Comparison of ENCODE assay signal across 20 cellular contexts in the genomic region with DNA sequence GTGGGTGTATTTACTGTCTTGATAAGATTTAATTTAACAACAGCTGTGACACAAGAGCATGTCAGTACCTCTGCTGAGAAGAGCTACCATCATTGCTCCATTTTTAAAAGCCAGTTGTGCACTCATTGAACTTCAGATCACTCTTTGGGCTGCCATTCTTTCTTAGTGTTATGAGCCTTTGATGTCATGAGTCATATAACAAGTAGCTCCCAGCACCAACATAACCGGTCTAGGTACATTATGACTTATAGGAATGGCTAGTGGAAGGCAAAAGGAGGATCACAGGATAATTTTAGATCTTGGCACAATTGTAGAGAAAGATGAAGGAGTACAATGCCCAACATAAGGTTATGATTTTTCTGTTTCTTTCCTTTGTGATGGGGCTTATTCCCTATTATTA.
DNase-seq lines count a peak whose midpoint lies in the region; ATAC-seq and TF ChIP-seq lines count a peak whose summit lies in the region.
"Had no signal": no experiment of that assay in that cellular context is flagged by ENCODE, and none has a peak within 500 bp of the region (broad histone marks: within the 10 kb centered on the region; RNA-seq: fewer than 3 reads in every experiment).

No MANE protein-coding gene starts in this region.

- no peak overlapping the region for H2AK5ac ChIP-seq in trophoblast cell (ENCODE audit: low read length)

- no peak overlapping the region for H3K23ac ChIP-seq in trophoblast cell (ENCODE audit: low read length)

- H2BK120ac ChIP-seq in trophoblast cell (ENCODE audit: insufficient read depth, low read length, poor library complexity) = no peak overlapping the region

- H3K4me3 ChIP-seq in GM23338 = no peak overlapping the region
- no peak overlapping the region for H3K4me3 ChIP-seq in epithelial cell of esophagus (ENCODE audit: low read length)
- no peak overlapping the region for H3K4me3 ChIP-seq in trophoblast cell (ENCODE audit: low read depth, low read length)
- H3K4me3 ChIP-seq: A549 had no signal

- H3K36me3 Mint-ChIP-seq in GM23338 (ENCODE audit: low read depth) (no peaks in the 10 kb centered on the region), osteocyte (ENCODE audit: unreplicated experiment) (no peaks in the 10 kb centered on the region)
- no peaks in the 10 kb centered on the region for H3K36me3 Mint-ChIP-seq in activated CD4-positive, alpha-beta memory T cell treated with anti-CD3 and anti-CD28 coated beads, Interleukin-2, amount 10 ng/mL, durations not matched to agents 7 days and 5 days (ENCODE audit: low read depth)
- H3K36me3 Mint-ChIP-seq: CD14-positive monocyte had no signal

- no peaks in the 10 kb centered on the region for H3K27me3 ChIP-seq in GM23338 (ENCODE audit: insufficient read depth)
- H3K27me3 ChIP-seq in trophoblast cell (ENCODE audit: insufficient read depth, low read length) = no peaks in the 10 kb centered on the region

- H3F3A ChIP-seq in GM23338 (replicated peaks; ENCODE audit: low read depth) = no peaks in the 10 kb centered on the region

- H3K27ac ChIP-seq in GM23338 (ENCODE audit: low read depth) = no peak overlapping the region
- no peak overlapping the region for H3K27ac ChIP-seq in trophoblast cell (ENCODE audit: low read depth, low read length)
- H3K27ac ChIP-seq: A549 had no signal

- no peak overlapping the region for H3K27ac Mint-ChIP-seq in GM23338
- H3K27ac Mint-ChIP-seq in activated CD4-positive, alpha-beta memory T cell treated with anti-CD3 and anti-CD28 coated beads, Interleukin-2, amount 10 ng/mL, durations not matched to agents 7 days and 5 days = no peak overlapping the region
- no peak overlapping the region for H3K27ac Mint-ChIP-seq in osteocyte (ENCODE audit: unreplicated experiment)
- H3K27ac Mint-ChIP-seq: B cell, CD14-positive monocyte, IgD-negative memory B cell had no signal

- H3K4me2 ChIP-seq in GM23338 = no peak overlapping the region
- H3K4me2 ChIP-seq in trophoblast cell (ENCODE audit: low read length) = no peak overlapping the region
- H3K4me2 ChIP-seq: A549 had no signal

- DNase-seq in GM23338 (ENCODE audit: low spot score) = no peak
- peak; percentile 20 for DNase-seq in HT1080 (ENCODE audit: low read depth)
- peak; percentile 93 for DNase-seq in epithelial cell of esophagus (ENCODE audit: low read depth)
- DNase-seq in trophoblast cell = peak; percentile 72 to 91
- no peak for DNase-seq in activated CD4-positive, alpha-beta memory T cell treated with anti-CD3 and anti-CD28 coated beads, Interleukin-2, amount 10 ng/mL, durations not matched to agents 7 days and 5 days
- DNase-seq in osteocyte (ENCODE audit: extremely low spot score, unreplicated experiment) = no peak
- DNase-seq in stimulated activated CD4-positive, alpha-beta T cell treated with anti-CD3 and anti-CD28 coated beads, Interleukin-1b, Interleukin-23, amount 100 ng/mL, for 48 hours = no peak
- DNase-seq: DMS79 treated with DMSO at 0.1 percent for 48 hours, HCEC 1CT, MV-4-11, NCI-H1694 treated with DMSO at 0.1 percent for 48 hours, NCI-H2081 treated with DMSO at 0.1 percent for 48 hours, NCI-H2171 treated with DMSO at 0.1 percent for 48 hours, NCI-H524 treated with DMSO at 0.1 percent for 48 hours, NCI-H82, Right ventricle myocardium superior had no signal

- H3K4ac ChIP-seq in trophoblast cell (ENCODE audit: low read depth, low read length) = no peak overlapping the region

- no peak overlapping the region for H4K91ac ChIP-seq in trophoblast cell (ENCODE audit: low read depth, low read length)

- no peak overlapping the region for H4K8ac ChIP-seq in trophoblast cell (ENCODE audit: low read depth, low read length)

- ATAC-seq in GM23338 = no peak
- ATAC-seq: A549 had no signal

- no peaks in the 10 kb centered on the region for H3K79me2 ChIP-seq in GM23338 (replicated peaks; ENCODE audit: insufficient read depth)
- H3K79me2 ChIP-seq in trophoblast cell (ENCODE audit: control insufficient read depth, insufficient read depth, low read length, poor library complexity) = no peaks in the 10 kb centered on the region

- H3K9ac ChIP-seq in trophoblast cell (ENCODE audit: low read length) = no peak overlapping the region

- CTCF ChIA-PET in activated CD4-positive, alpha-beta memory T cell treated with anti-CD3 and anti-CD28 coated beads, Interleukin-2, amount 10 ng/mL, durations not matched to agents 7 days and 5 days (lab: Charles Lee) = no interaction called here

- H3K4me3 Mint-ChIP-seq in GM23338 = no peak overlapping the region
- no peak overlapping the region for H3K4me3 Mint-ChIP-seq in activated CD4-positive, alpha-beta memory T cell treated with anti-CD3 and anti-CD28 coated beads, Interleukin-2, amount 10 ng/mL, durations not matched to agents 7 days and 5 days
- H3K4me3 Mint-ChIP-seq in osteocyte (ENCODE audit: unreplicated experiment) = no peak overlapping the region
- H3K4me3 Mint-ChIP-seq: B cell, CD14-positive monocyte, IgD-negative memory B cell had no signal

- H3K4me1 Mint-ChIP-seq in GM23338 (no peaks in the 10 kb centered on the region), osteocyte (ENCODE audit: unreplicated experiment) (no peaks in the 10 kb centered on the region)
- H3K4me1 Mint-ChIP-seq in activated CD4-positive, alpha-beta memory T cell treated with anti-CD3 and anti-CD28 coated beads, Interleukin-2, amount 10 ng/mL, durations not matched to agents 7 days and 5 days = no peaks in the 10 kb centered on the region
- H3K4me1 Mint-ChIP-seq: B cell, CD14-positive monocyte, IgD-negative memory B cell had no signal

- no peaks in the 10 kb centered on the region for H4K20me1 ChIP-seq in GM23338 (replicated peaks; ENCODE audit: insufficient read depth)

- H3K79me1 ChIP-seq in trophoblast cell (ENCODE audit: low read length) = no peaks in the 10 kb centered on the region

- POLR2A ChIA-PET in activated CD4-positive, alpha-beta memory T cell treated with anti-CD3 and anti-CD28 coated beads, Interleukin-2, amount 10 ng/mL, durations not matched to agents 7 days and 5 days (lab: Charles Lee) = no interaction called here

- TF ChIP-seq CTCF in GM23338 (conservative IDR thresholded peaks at IDR 0.05; ENCODE audit: low read depth in 2 of 2) (no peak), epithelial cell of esophagus (IDR thresholded peaks at IDR 0.05; ENCODE audit: insufficient read depth, low read depth, low read length, missing control alignments) (no peak), osteocyte (IDR thresholded peaks at IDR 0.05) (no peak)

- no CpG with 5 or more reads among the region's 1 CpG for WGBS in trophoblast cell (ENCODE audit: extremely low coverage, insufficient coverage, insufficient read length)

- H3K4me1 ChIP-seq in GM23338 (ENCODE audit: insufficient read depth) (no peaks in the 10 kb centered on the region), trophoblast cell (ENCODE audit: control insufficient read depth in 1 of 2, insufficient read depth in 2 of 2, low read length in 2 of 2) (peaks cover 0 to 2% of the 10 kb centered on the region in 2 experiments)
- H3K4me1 ChIP-seq: A549 had no signal

- H2BK5ac ChIP-seq in trophoblast cell (ENCODE audit: low read depth, low read length, poor library complexity) = no peak overlapping the region

- 0 out of 2 replicates have a peak overlapping the region, but pooled peaks have one; percentile 13 for H2AFZ ChIP-seq in GM23338
- H2AFZ ChIP-seq in trophoblast cell (ENCODE audit: insufficient read depth, low read length, poor library complexity) = no peak overlapping the region

- H3K18ac ChIP-seq in trophoblast cell (ENCODE audit: low read length) = no peak overlapping the region

- no peak overlapping the region for H2BK12ac ChIP-seq in trophoblast cell (ENCODE audit: low read length)

- no peak overlapping the region for H3K14ac ChIP-seq in trophoblast cell (ENCODE audit: low read length)

- peaks cover 4% of the 10 kb centered on the region for H3K27me3 Mint-ChIP-seq in GM23338 (ENCODE audit: insufficient read depth, low read depth, poor library complexity)
- no peaks in the 10 kb centered on the region for H3K27me3 Mint-ChIP-seq in activated CD4-positive, alpha-beta memory T cell treated with anti-CD3 and anti-CD28 coated beads, Interleukin-2, amount 10 ng/mL, durations not matched to agents 7 days and 5 days
- H3K27me3 Mint-ChIP-seq in osteocyte (ENCODE audit: unreplicated experiment) = peaks cover 2% of the 10 kb centered on the region
- H3K27me3 Mint-ChIP-seq: B cell, IgD-negative memory B cell had no signal

- H3K36me3 ChIP-seq in GM23338 (ENCODE audit: insufficient read depth) (no peaks in the 10 kb centered on the region), trophoblast cell (ENCODE audit: control insufficient read depth in 1 of 2, insufficient read depth in 2 of 2, low read length in 2 of 2) (no peaks in the 10 kb centered on the region)

- no peaks in the 10 kb centered on the region for H3K9me3 ChIP-seq in trophoblast cell (ENCODE audit: insufficient read depth, low read depth, low read length)
- H3K9me3 ChIP-seq: A549 had no signal

- H4K12ac ChIP-seq in trophoblast cell (ENCODE audit: low read depth, low read length) = no peak overlapping the region

- H3K9me2 ChIP-seq in GM23338 (ENCODE audit: insufficient read depth) = peaks cover 8% of the 10 kb centered on the region; the same call in 1 of the 2 replicates

- no peaks in the 10 kb centered on the region for H3K9me3 Mint-ChIP-seq in GM23338
- H3K9me3 Mint-ChIP-seq in activated CD4-positive, alpha-beta memory T cell treated with anti-CD3 and anti-CD28 coated beads, Interleukin-2, amount 10 ng/mL, durations not matched to agents 7 days and 5 days = no peaks in the 10 kb centered on the region
- peaks cover 10% of the 10 kb centered on the region for H3K9me3 Mint-ChIP-seq in osteocyte (ENCODE audit: unreplicated experiment)

TF ChIP-seq in GM23338, 12 proteins besides CTCF, POLR2A, EP300 and RAD21 (continues in another document):
- no peak for TF ChIP-seq JUNB (IDR thresholded peaks at IDR 0.05; ENCODE audit: unreplicated experiment)

Comparison
In these comparisons a context has a peak if more than half of its experiments do, and no peak if none do; other contexts are left out.
1. DNase-seq: peak in HT1080 (single experiment), epithelial cell of esophagus (single experiment) and trophoblast cell (2 of 2); none in GM23338 (single experiment), activated CD4-positive, alpha-beta memory T cell treated with anti-CD3 and anti-CD28 coated beads, Interleukin-2, amount 10 ng/mL, durations not matched to agents 7 days and 5 days (single experiment), osteocyte (single experiment) and stimulated activated CD4-positive, alpha-beta T cell treated with anti-CD3 and anti-CD28 coated beads, Interleukin-1b, Interleukin-23, amount 100 ng/mL, for 48 hours (single experiment).